ENCODE assay signal across 10 cellular contexts in genomic region chr10:72736176-72736795, GRCh38. TPM values are rescaled to one million over a fixed set of nuclear protein-coding genes. Genes with fewer than 3 reads are reported as not detected.
A peak's percentile ranks its signal among the peaks of the same experiment; 100 is the strongest.
DNase-seq lines count a peak whose midpoint lies in the region; ATAC-seq and TF ChIP-seq lines count a peak whose summit lies in the region.
"Had no signal": no experiment of that assay in that cellular context is flagged by ENCODE, and none has a peak within 500 bp of the region (broad histone marks: within the 10 kb centered on the region; RNA-seq: fewer than 3 reads in every experiment).

No MANE protein-coding gene starts in this region.

- H3K27ac Mint-ChIP-seq in endodermal cell (no peak overlapping the region), neural progenitor cell (peak overlapping the region; percentile 24)

- H3K9me3 ChIP-seq in BLaER1 treated with 17β-estradiol and CSF1 and Interleukin-3, amounts not matched to agents 10 nM and 100 nM (replicated peaks in 1 of 11) = peaks cover 0 to 5% (median 0%) of the 10 kb centered on the region in 11 experiments; a peak in 2 of 22 replicates
- no peaks in the 10 kb centered on the region for H3K9me3 ChIP-seq in endodermal cell (ENCODE audit: control insufficient read depth, low read length)
- H3K9me3 ChIP-seq in neural progenitor cell (ENCODE audit: low read depth) = no peaks in the 10 kb centered on the region
- H3K9me3 ChIP-seq in Peyer's patch = no peaks in the 10 kb centered on the region

- H3K27me3 ChIP-seq in BLaER1 treated with 17β-estradiol and CSF1 and Interleukin-3, amounts not matched to agents 10 nM and 100 nM = no peaks in the 10 kb centered on the region
- H3K27me3 ChIP-seq in endodermal cell (ENCODE audit: control insufficient read depth, insufficient read depth, low read length, poor library complexity, severe bottlenecking) (no peaks in the 10 kb centered on the region), neural progenitor cell (no peaks in the 10 kb centered on the region), Peyer's patch (no peaks in the 10 kb centered on the region)

- H3K4me3 ChIP-seq in BLaER1 treated with 17β-estradiol and CSF1 and Interleukin-3, amounts not matched to agents 10 nM and 100 nM = no peak overlapping the region
- no peak overlapping the region for H3K4me3 ChIP-seq in endodermal cell (ENCODE audit: low read length)
- no peak overlapping the region for H3K4me3 ChIP-seq in neural progenitor cell
- H3K4me3 ChIP-seq in Peyer's patch = no peak overlapping the region

- H3K4me1 Mint-ChIP-seq in endodermal cell (peaks cover 42% of the 10 kb centered on the region), neural progenitor cell (peaks cover 27% of the 10 kb centered on the region)

- H3K36me3 Mint-ChIP-seq in endodermal cell (ENCODE audit: low read depth) = peaks cover 2% of the 10 kb centered on the region
- no peaks in the 10 kb centered on the region for H3K36me3 Mint-ChIP-seq in neural progenitor cell

- H3K9me3 Mint-ChIP-seq in endodermal cell (no peaks in the 10 kb centered on the region), neural progenitor cell (no peaks in the 10 kb centered on the region)

- TF ChIP-seq CTCF in endodermal cell (conservative IDR thresholded peaks at IDR 0.05) = no peak
- no peak for TF ChIP-seq CTCF in neural progenitor cell (IDR thresholded peaks at IDR 0.05)
- TF ChIP-seq CTCF in Peyer's patch (IDR thresholded peaks at IDR 0.05) = no peak

- H2AFZ ChIP-seq in neural progenitor cell (replicated peaks) = no peak overlapping the region

- peak overlapping the region; percentile 30 to 82 (median 67); a peak in 20 of 22 replicates for H3K4me2 ChIP-seq in BLaER1 treated with 17β-estradiol and CSF1 and Interleukin-3, amounts not matched to agents 10 nM and 100 nM
- H3K4me2 ChIP-seq in neural progenitor cell = no peak overlapping the region

- H3F3A ChIP-seq in neural progenitor cell (ENCODE audit: low read depth) = no peaks in the 10 kb centered on the region

- H3K27me3 Mint-ChIP-seq in endodermal cell (ENCODE audit: insufficient read depth) = no peaks in the 10 kb centered on the region
- no peaks in the 10 kb centered on the region for H3K27me3 Mint-ChIP-seq in neural progenitor cell (ENCODE audit: insufficient read depth, low read depth)

- peak; percentile 27 for DNase-seq in M059J (ENCODE audit: low read depth)
- no peak for DNase-seq in endodermal cell
- DNase-seq in neural progenitor cell (ENCODE audit: low spot score) = no peak
- no peak for DNase-seq in erythroblast (lab: John Stamatoyannopoulos, UW)
- DNase-seq in Peyer's patch = no peak
- no peak for DNase-seq in activated naive CD4-positive, alpha-beta T cell (lab: John Stamatoyannopoulos, UW)
- DNase-seq: GDM1 had no signal

- H3K4me1 ChIP-seq in BLaER1 treated with 17β-estradiol and CSF1 and Interleukin-3, amounts not matched to agents 10 nM and 100 nM = peaks cover 34 to 47% (median 40%) of the 10 kb centered on the region in 10 experiments
- H3K4me1 ChIP-seq in endodermal cell (ENCODE audit: control insufficient read depth, insufficient read depth, low read length) (peaks cover 11% of the 10 kb centered on the region), neural progenitor cell (peaks cover 10% of the 10 kb centered on the region), Peyer's patch (peaks cover 0 to 40% (median 0%) of the 10 kb centered on the region in 4 donors)

- TF ChIP-seq POLR2A in erythroblast (IDR thresholded peaks at IDR 0.05; ENCODE audit: low read length) = no peak
- no peak for TF ChIP-seq POLR2A in Peyer's patch (IDR thresholded peaks at IDR 0.05)

- peaks cover 0 to 5% (median 0%) of the 10 kb centered on the region in 11 experiments; a peak in 2 of 22 replicates for H3K36me3 ChIP-seq in BLaER1 treated with 17β-estradiol and CSF1 and Interleukin-3, amounts not matched to agents 10 nM and 100 nM
- H3K36me3 ChIP-seq in endodermal cell (ENCODE audit: control insufficient read depth, insufficient read depth, low read length) = no peaks in the 10 kb centered on the region
- H3K36me3 ChIP-seq in neural progenitor cell = no peaks in the 10 kb centered on the region
- H3K36me3 ChIP-seq in Peyer's patch = no peaks in the 10 kb centered on the region

- peaks cover 0 to 8% (median 0%) of the 10 kb centered on the region in 11 experiments; a peak in 2 of 22 replicates for H4K20me1 ChIP-seq in BLaER1 treated with 17β-estradiol and CSF1 and Interleukin-3, amounts not matched to agents 10 nM and 100 nM
- H4K20me1 ChIP-seq in neural progenitor cell (ENCODE audit: low read depth) = peaks cover 5% of the 10 kb centered on the region

- H3K4me3 Mint-ChIP-seq in endodermal cell = no peak overlapping the region
- no peak overlapping the region for H3K4me3 Mint-ChIP-seq in neural progenitor cell

- H3K79me2 ChIP-seq in neural progenitor cell (ENCODE audit: low read depth) = peaks cover 80% of the 10 kb centered on the region

- no peak overlapping the region for H3K9ac ChIP-seq in BLaER1 treated with 17β-estradiol and CSF1 and Interleukin-3, amounts not matched to agents 10 nM and 100 nM
- H3K9ac ChIP-seq in endodermal cell (ENCODE audit: extremely low read depth, low read length, poor library complexity, severe bottlenecking) = peak overlapping the region; percentile 35
- H3K9ac ChIP-seq in neural progenitor cell = no peak overlapping the region

- 80% methylated on average over 1 of the region's 1 CpG; no CpG with 5 or more reads in 1 of the 2 experiments for WGBS in endodermal cell (ENCODE audit: insufficient coverage in 1 of 2, insufficient read length in 1 of 2), 2 experiments

- ATAC-seq in HG03460 (IDR thresholded peaks at IDR 0.05; ENCODE audit: unreplicated experiment) = no peak
- ATAC-seq: HCT116 had no signal

- peak overlapping the region in 4 of 11 experiments; percentile 13 to 42 (median 20); a peak in 4 of 22 replicates for H3K27ac ChIP-seq in BLaER1 treated with 17β-estradiol and CSF1 and Interleukin-3, amounts not matched to agents 10 nM and 100 nM
- H3K27ac ChIP-seq in endodermal cell (ENCODE audit: low read depth, low read length) (no peak overlapping the region), neural progenitor cell (no peak overlapping the region), Peyer's patch (peak overlapping the region in 2 of 4 donors; percentile 29 to 54)

RNA-seq across cellular contexts. Expression of gene MCU, which starts 44.3 kb away (rescaled TPM):
- 40.2 and 52.9 TPM in 2 replicates for total RNA-seq in M059J (2014; rRNA removed; shearing (Covaris generic))
- total RNA-seq in endodermal cell = 10 to 100 TPM; 46.1 to 48.5 TPM
- 28.8 TPM for polyA plus RNA-seq in endodermal cell (2013, experiment 1 of 2)
- polyA plus RNA-seq in endodermal cell (2013, experiment 2 of 2) = 26.0 TPM
- total RNA-seq in neural progenitor cell (ENCODE audit: low replicate concordance) = 54.2 and 66.3 TPM in 2 replicates
- total RNA-seq in Peyer's patch = 10 to 100 TPM; 44.6 to 65.8 (median 52.9) TPM
